ENCODE assay signal across 16 cellular contexts in the genomic region with DNA sequence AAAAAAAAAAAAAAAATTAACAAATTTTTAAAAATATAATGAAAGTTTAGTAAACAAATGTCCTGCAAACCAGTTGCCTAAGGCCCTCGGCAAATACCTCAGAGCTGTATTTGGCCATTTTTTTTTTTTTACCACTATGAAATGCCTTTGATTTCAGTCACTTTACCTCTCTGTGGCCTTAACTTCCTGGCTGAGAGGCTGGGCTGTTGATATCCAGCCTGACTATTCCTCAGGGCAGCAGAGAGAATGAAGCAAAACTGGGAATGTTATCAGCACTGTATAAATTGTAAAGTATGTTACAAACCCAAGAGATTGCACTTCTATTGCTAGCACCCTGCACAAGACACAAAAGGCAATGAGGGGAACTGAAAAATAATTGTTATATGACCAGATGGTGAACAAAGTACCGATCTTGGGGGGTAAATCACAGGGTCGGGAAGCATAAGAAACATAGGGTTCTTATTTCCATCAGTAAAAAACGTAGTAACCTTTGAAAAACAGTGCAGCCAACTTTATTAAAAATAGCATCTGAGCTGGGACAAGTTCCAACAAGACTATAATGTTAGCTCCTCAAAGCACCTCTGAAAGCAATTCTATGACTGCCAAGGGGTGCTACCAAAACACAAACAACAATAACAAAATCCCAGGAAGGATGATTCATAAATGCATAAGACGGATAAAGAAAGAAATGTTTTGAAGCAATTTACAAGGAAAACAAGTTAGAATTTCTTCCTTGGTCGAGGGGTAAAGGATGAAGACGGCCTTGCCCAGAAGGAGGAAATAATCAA. TPM values are rescaled to one million over a fixed set of nuclear protein-coding genes. Genes with fewer than 3 reads are reported as not detected.
DNase-seq lines count a peak whose midpoint lies in the region; ATAC-seq, FAIRE-seq and TF ChIP-seq lines count a peak whose summit lies in the region.
"Had no signal": no experiment of that assay in that cellular context is flagged by ENCODE, and none has a peak within 500 bp of the region (broad histone marks: within the 10 kb centered on the region; RNA-seq: fewer than 3 reads in every experiment).

No MANE protein-coding gene starts in this region.

- H3K79me2 ChIP-seq in astrocyte (ENCODE audit: insufficient read depth, low read length) = peaks cover 69% of the 10 kb centered on the region

- 13 to 16% methylated on average over 7 of the region's 7 CpGs for WGBS in gastroesophageal sphincter (ENCODE audit: low coverage in 1 of 2), 2 donors

- intact Hi-C loops in tibial artery (cut with DNase I; ENCODE audit: low total_unique reads) = no loop called here

- peaks cover 60% of the 10 kb centered on the region for H4K20me1 ChIP-seq in astrocyte (ENCODE audit: insufficient read depth, low read length)

- no peak overlapping the region for H3K4me3 Mint-ChIP-seq in astrocyte (ENCODE audit: unreplicated experiment)
- H3K4me3 Mint-ChIP-seq: activated CD4-positive, alpha-beta T cell treated with anti-CD3 and anti-CD28 coated beads, Interleukin-2, amount 10 ng/mL, durations not matched to agents 24 days and 14 days had no signal

- H2AFZ ChIP-seq in astrocyte (ENCODE audit: low read depth, low read length) = no peak overlapping the region

- H3K9ac ChIP-seq in astrocyte (ENCODE audit: low read length) = peak overlapping the region; percentile 21

- H3K4me1 Mint-ChIP-seq in astrocyte (ENCODE audit: low read depth, unreplicated experiment) = peaks cover 37% of the 10 kb centered on the region

- DNase-seq in NCI-H1105 treated with DMSO at 0.1 percent for 48 hours (lab: John Stamatoyannopoulos, UW) = peak; percentile 11
- DNase-seq in NCI-H1105 (lab: John Stamatoyannopoulos, UW) = no peak
- DNase-seq in astrocyte (ENCODE audit: low read depth) = peak; percentile 76
- no peak for DNase-seq in tibial artery
- no peak for DNase-seq in DMS79 treated with DMSO at 0.1 percent for 48 hours (lab: John Stamatoyannopoulos, UW)
- DNase-seq: activated CD4-positive, alpha-beta T cell treated with anti-CD3 and anti-CD28 coated beads, Interleukin-2, amount 10 ng/mL, durations not matched to agents 24 days and 14 days; activated gamma-delta T cell treated with Interleukin-2 at 50 U/mL for 16 hours; effector CD4-positive, alpha-beta T cell; NCI-H1417; NK-92 treated with Interleukin-12 subunit alpha and Interleukin-12 subunit beta, amount 100 ng/mL, for 24 hours; spleen; stimulated activated CD8-positive, alpha-beta memory T cell treated with anti-CD3 and anti-CD28 coated beads, Interleukin-4, amount 100 ng/mL, for 48 hours had no signal

- H3K9me3 Mint-ChIP-seq in astrocyte (ENCODE audit: unreplicated experiment) = no peaks in the 10 kb centered on the region

- no peaks in the 10 kb centered on the region for H3K36me3 ChIP-seq in astrocyte (ENCODE audit: insufficient read depth, low read length)
- H3K36me3 ChIP-seq in gastroesophageal sphincter = no peaks in the 10 kb centered on the region
- H3K36me3 ChIP-seq in tibial artery = no peaks in the 10 kb centered on the region
- H3K36me3 ChIP-seq: spleen had no signal

- H3K27ac ChIP-seq in astrocyte (ENCODE audit: low read depth, low read length) (peak overlapping the region; percentile 64), gastroesophageal sphincter (peak overlapping the region in 3 of 4 donors; percentile 29 to 65 (median 38)), tibial artery (peak overlapping the region; percentile 42 to 58)
- H3K27ac ChIP-seq: 22Rv1, spleen had no signal

- H3K36me3 Mint-ChIP-seq in astrocyte (ENCODE audit: low read depth, unreplicated experiment) = peaks cover 3% of the 10 kb centered on the region

- H3K4me1 ChIP-seq in astrocyte (ENCODE audit: insufficient read depth, low read length) = peaks cover 27% of the 10 kb centered on the region
- H3K4me1 ChIP-seq in gastroesophageal sphincter = peaks cover 11 to 41% (median 20%) of the 10 kb centered on the region in 3 donors
- peaks cover 0 to 47% (median 22%) of the 10 kb centered on the region in 4 donors for H3K4me1 ChIP-seq in tibial artery

- ATAC-seq in gastroesophageal sphincter (no peak), HG03460 (IDR thresholded peaks at IDR 0.05; ENCODE audit: unreplicated experiment) (no peak), HG03432 (IDR thresholded peaks at IDR 0.05; ENCODE audit: unreplicated experiment) (no peak)

- H3K9me3 ChIP-seq in astrocyte (ENCODE audit: insufficient read depth, low read depth, low read length) (no peaks in the 10 kb centered on the region), gastroesophageal sphincter (no peaks in the 10 kb centered on the region), tibial artery (no peaks in the 10 kb centered on the region)
- H3K9me3 ChIP-seq: spleen had no signal

- peak overlapping the region; percentile 1 for H3K27ac Mint-ChIP-seq in astrocyte (ENCODE audit: unreplicated experiment)
- H3K27ac Mint-ChIP-seq: activated CD4-positive, alpha-beta T cell treated with anti-CD3 and anti-CD28 coated beads, Interleukin-2, amount 10 ng/mL, durations not matched to agents 24 days and 14 days had no signal

- TF ChIP-seq CTCF in astrocyte (IDR thresholded peaks at IDR 0.05; ENCODE audit: insufficient read depth, low read depth, low read length) (no peak), gastroesophageal sphincter (IDR thresholded peaks at IDR 0.05) (no peak), tibial artery (IDR thresholded peaks at IDR 0.05) (no peak)

- H3K4me2 ChIP-seq in astrocyte (ENCODE audit: low read length) = peak overlapping the region; percentile 70

- TF ChIP-seq EP300 in gastroesophageal sphincter (IDR thresholded peaks at IDR 0.05) = no peak

- no peaks in the 10 kb centered on the region for H3K27me3 Mint-ChIP-seq in astrocyte (ENCODE audit: low read depth, unreplicated experiment)

- no peak for TF ChIP-seq POLR2A in gastroesophageal sphincter (IDR thresholded peaks at IDR 0.05)

- H3K27me3 ChIP-seq in astrocyte (ENCODE audit: insufficient read depth, low read length) (no peaks in the 10 kb centered on the region), gastroesophageal sphincter (no peaks in the 10 kb centered on the region), tibial artery (no peaks in the 10 kb centered on the region)
- H3K27me3 ChIP-seq: spleen had no signal

- H3K4me3 ChIP-seq in astrocyte (ENCODE audit: insufficient read depth, low read depth, low read length) (no peak overlapping the region), gastroesophageal sphincter (no peak overlapping the region), tibial artery (no peak overlapping the region)
- H3K4me3 ChIP-seq: spleen had no signal

- no peak for FAIRE-seq in astrocyte (lab: Jason Lieb, UNC)

RNA-seq across cellular contexts. Expression of a gene that starts 18.1 kb away (rescaled TPM):
- total RNA-seq in astrocyte = 51.2 and 59.0 TPM in 2 replicates
- total RNA-seq in gastroesophageal sphincter = 1 to 10 TPM; 8.1 to 9.5 (median 8.7) TPM

Comparison
In these comparisons a context has a peak if more than half of its experiments do, and no peak if none do; other contexts are left out.
1. DNase-seq: peak in NCI-H1105 treated with DMSO at 0.1 percent for 48 hours (single experiment) and astrocyte (single experiment); none in NCI-H1105 (single experiment), tibial artery (0 of 2) and DMS79 treated with DMSO at 0.1 percent for 48 hours (single experiment).
2. Peak in every context shown above with its lines, with median percentiles within 50 percentile points of each other: H3K27ac ChIP-seq.